14 cellular contexts compared by ENCODE assay signal in the genomic region with DNA sequence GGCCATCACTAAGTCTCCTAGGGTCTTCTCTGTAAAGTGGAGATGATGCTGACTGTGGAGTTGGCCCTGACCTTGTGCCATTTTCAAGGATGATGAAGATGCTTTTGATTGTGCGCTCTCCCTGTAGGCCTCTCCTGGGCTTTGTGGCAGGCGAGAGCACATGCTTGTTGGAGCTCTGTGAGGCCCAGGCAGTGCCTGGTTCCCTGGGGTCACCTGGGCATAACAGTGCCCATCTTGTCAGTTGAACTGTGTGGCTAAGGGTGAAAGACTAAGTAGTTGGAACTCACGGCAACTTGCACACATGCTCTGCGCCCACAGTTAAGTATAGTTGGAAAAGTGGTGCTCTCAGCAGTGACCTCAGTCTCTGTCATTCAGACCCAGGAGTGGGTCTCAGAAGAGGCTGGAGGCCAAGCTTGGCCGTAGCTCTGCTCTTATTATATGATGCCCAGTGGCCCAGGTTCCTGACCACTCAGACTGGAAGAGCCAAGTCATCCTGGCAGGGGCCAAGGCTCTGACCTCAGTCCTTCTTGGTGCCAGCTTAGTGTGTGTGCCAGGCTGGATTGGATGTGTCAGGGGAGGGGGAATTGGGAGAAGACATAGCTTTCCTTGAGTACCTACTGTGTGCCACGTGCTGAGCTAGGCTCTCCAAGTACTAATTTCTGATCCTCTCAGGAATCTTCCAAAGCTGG.
"Had no signal": no experiment of that assay in that cellular context is flagged by ENCODE, and none has a peak within 500 bp of the region (broad histone marks: within the 10 kb centered on the region; RNA-seq: fewer than 3 reads in every experiment).

No MANE protein-coding gene starts in this region.

- DNase-seq: activated B cell treated with CpG ODN at 0.5 μM for 24 hours; activated CD4-positive, alpha-beta T cell treated with anti-CD3 and anti-CD28 coated beads, Interleukin-2, amount 50 U/mL, for 1 hour; activated naive CD4-positive, alpha-beta T cell treated with Interleukin-2 at 50 U/mL for 16 hours; activated naive CD8-positive, alpha-beta T cell treated with anti-CD3 and anti-CD28 coated beads, Interleukin-2, amount 50 U/mL, for 24 hours; cortex of kidney; effector memory CD4-positive, alpha-beta T cell; stimulated activated CD4-positive, alpha-beta T cell treated with anti-CD3 and anti-CD28 coated beads, Interleukin-2, amount 100 ng/mL, for 48 hours; upper lobe of left lung had no signal

- H3K27me3 Mint-ChIP-seq: activated B cell treated with CpG ODN at 0.5 μM for 24 hours; activated naive CD8-positive, alpha-beta T cell treated with anti-CD3 and anti-CD28 coated beads, Interleukin-2, amount 50 U/mL, for 24 hours; stimulated activated naive CD8-positive, alpha-beta T cell treated with anti-CD3 and anti-CD28 coated beads, Interleukin-15, Interleukin-2, amounts not matched to agents 100 ng/mL and 50 ng/mL, for 24 hours had no signal

- H3K9me3 Mint-ChIP-seq: activated B cell treated with CpG ODN at 0.5 μM for 24 hours; activated naive CD8-positive, alpha-beta T cell treated with anti-CD3 and anti-CD28 coated beads, Interleukin-2, amount 50 U/mL, for 24 hours; activated T-helper 1 cell treated with anti-CD3 and anti-CD28 coated beads, Interleukin-12 subunit alpha, Interleukin-12 subunit beta, Interleukin-2, Interleukin-4 antibody, amounts not matched to agents 30 ng/mL and 10 ng/mL and 1 ng/mL, durations not matched to agents 14 hours and 24 hours and 36 hours; stimulated activated naive CD8-positive, alpha-beta T cell treated with anti-CD3 and anti-CD28 coated beads, Interleukin-15, Interleukin-2, amounts not matched to agents 100 ng/mL and 50 ng/mL, for 24 hours; T-helper 1 cell treated with Interleukin-12 subunit alpha and Interleukin-12 subunit beta and Interleukin-4 antibody, amounts not matched to agents 30 μg/mL and 1 μg/mL, for 36 hours had no signal

- H3K27ac Mint-ChIP-seq: activated B cell treated with CpG ODN at 0.5 μM for 24 hours; activated naive CD8-positive, alpha-beta T cell treated with anti-CD3 and anti-CD28 coated beads, Interleukin-2, amount 50 U/mL, for 24 hours; activated T-helper 1 cell treated with anti-CD3 and anti-CD28 coated beads, Interleukin-12 subunit alpha, Interleukin-12 subunit beta, Interleukin-2, Interleukin-4 antibody, amounts not matched to agents 30 ng/mL and 10 ng/mL and 1 ng/mL, durations not matched to agents 14 hours and 24 hours and 36 hours; mesothelial cell of epicardium; stimulated activated naive CD8-positive, alpha-beta T cell treated with anti-CD3 and anti-CD28 coated beads, Interleukin-15, Interleukin-2, amounts not matched to agents 100 ng/mL and 50 ng/mL, for 24 hours; T-helper 1 cell treated with Interleukin-12 subunit alpha and Interleukin-12 subunit beta and Interleukin-4 antibody, amounts not matched to agents 30 μg/mL and 1 μg/mL, for 36 hours had no signal

- H2AFZ ChIP-seq: hepatocyte had no signal

- H3K4me1 Mint-ChIP-seq: activated B cell treated with CpG ODN at 0.5 μM for 24 hours; activated naive CD8-positive, alpha-beta T cell treated with anti-CD3 and anti-CD28 coated beads, Interleukin-2, amount 50 U/mL, for 24 hours had no signal

- ATAC-seq: activated naive CD8-positive, alpha-beta T cell treated with anti-CD3 and anti-CD28 coated beads, Interleukin-2, amount 50 U/mL, for 24 hours had no signal

- H3K4me2 ChIP-seq: hepatocyte had no signal

- H3K4me3 ChIP-seq: hepatocyte, upper lobe of left lung had no signal

- H3K4me3 Mint-ChIP-seq: activated B cell treated with CpG ODN at 0.5 μM for 24 hours; activated naive CD8-positive, alpha-beta T cell treated with anti-CD3 and anti-CD28 coated beads, Interleukin-2, amount 50 U/mL, for 24 hours; activated T-helper 1 cell treated with anti-CD3 and anti-CD28 coated beads, Interleukin-12 subunit alpha, Interleukin-12 subunit beta, Interleukin-2, Interleukin-4 antibody, amounts not matched to agents 30 ng/mL and 10 ng/mL and 1 ng/mL, durations not matched to agents 14 hours and 24 hours and 36 hours; mesothelial cell of epicardium; stimulated activated naive CD8-positive, alpha-beta T cell treated with anti-CD3 and anti-CD28 coated beads, Interleukin-15, Interleukin-2, amounts not matched to agents 100 ng/mL and 50 ng/mL, for 24 hours; T-helper 1 cell treated with Interleukin-12 subunit alpha and Interleukin-12 subunit beta and Interleukin-4 antibody, amounts not matched to agents 30 μg/mL and 1 μg/mL, for 36 hours had no signal

- H3K9me3 ChIP-seq: upper lobe of left lung had no signal

- H3K27ac ChIP-seq: epithelial cell of prostate, hepatocyte, upper lobe of left lung had no signal

- H3K79me2 ChIP-seq: hepatocyte had no signal

- H3K27me3 ChIP-seq: hepatocyte, upper lobe of left lung had no signal
